In the genomic region with DNA sequence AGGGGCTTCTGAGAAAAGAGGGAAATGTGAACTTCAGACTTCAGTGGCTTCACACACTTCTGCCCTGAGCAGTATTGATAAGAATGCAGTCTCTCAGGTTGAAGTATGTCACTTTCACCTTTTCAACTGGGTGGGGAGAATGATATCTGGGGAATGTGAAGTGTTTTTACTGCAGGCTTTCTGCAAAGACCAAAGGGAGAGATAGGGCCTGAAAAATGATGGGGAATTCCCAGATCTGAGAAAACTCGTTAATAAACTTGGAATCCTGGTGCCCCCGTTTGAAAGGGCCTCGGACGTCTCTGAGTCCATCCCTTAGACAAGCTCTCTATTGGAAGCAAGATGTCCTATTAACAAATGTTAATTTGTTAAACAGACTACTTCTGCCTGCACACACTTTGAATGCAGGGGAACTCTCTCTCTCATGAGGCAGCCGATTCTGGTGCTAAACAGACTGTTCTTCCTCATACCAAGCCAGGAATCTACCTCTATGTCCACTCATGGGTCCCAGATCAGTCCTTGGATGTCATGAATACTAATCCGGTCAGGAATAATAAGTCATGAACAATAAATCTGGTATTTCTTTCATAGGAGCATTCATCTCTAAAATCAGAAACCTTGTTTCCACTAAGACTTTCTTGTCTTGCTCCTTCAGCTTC, we compare ENCODE assay signal across 21 cellular contexts.
DNase-seq lines count a peak whose midpoint lies in the region; TF ChIP-seq lines count a peak whose summit lies in the region.
"Had no signal": no experiment of that assay in that cellular context is flagged by ENCODE, and none has a peak within 500 bp of the region (broad histone marks: within the 10 kb centered on the region; RNA-seq: fewer than 3 reads in every experiment).

No MANE protein-coding gene starts in this region.

- peak overlapping the region; percentile 95 for H3K27ac Mint-ChIP-seq in Caco-2 (ENCODE audit: unreplicated experiment)
- peak overlapping the region; percentile 27 for H3K27ac Mint-ChIP-seq in neural progenitor cell
- H3K27ac Mint-ChIP-seq: activated CD8-positive, alpha-beta T cell treated with anti-CD3 and anti-CD28 coated beads for 36 hours; activated naive CD8-positive, alpha-beta T cell; natural killer cell treated with Interleukin-12 subunit alpha and Interleukin-12 subunit beta and Interleukin-15 and Interleukin-18, amount 100 ng/mL, for 72 hours had no signal

- H3K27ac ChIP-seq in SK-N-SH (ENCODE audit: low read depth in 2 of 2, low read length in 1 of 2) = peak overlapping the region; percentile 24 to 27; a peak in 3 of 4 replicates
- peak overlapping the region; percentile 91 for H3K27ac ChIP-seq in hepatocyte
- no peak overlapping the region for H3K27ac ChIP-seq in neural progenitor cell
- H3K27ac ChIP-seq: brain microvascular endothelial cell, C4-2B, WERI-Rb-1 had no signal

- H3K9me3 ChIP-seq in Caco-2 (peaks cover 17% of the 10 kb centered on the region), SK-N-SH (no peaks in the 10 kb centered on the region), hepatocyte (ENCODE audit: low read depth) (no peaks in the 10 kb centered on the region), neural progenitor cell (ENCODE audit: low read depth) (no peaks in the 10 kb centered on the region)

- intact Hi-C loops in Caco-2 (cut with micrococcal nuclease; ENCODE audit: unreplicated experiment) = loop anchor here (1.0 to 5.0 kb wide), 6 partner anchors 19 to 231 kb away; a partner anchor contains a TSS

- H3K4me3 ChIP-seq in Caco-2 (ENCODE audit: low read depth, low read length) = no peak overlapping the region
- no peak overlapping the region for H3K4me3 ChIP-seq in SK-N-SH (ENCODE audit: low read depth in 2 of 2, low read length in 1 of 2)
- H3K4me3 ChIP-seq in hepatocyte = no peak overlapping the region
- no peak overlapping the region for H3K4me3 ChIP-seq in neural progenitor cell

- H2AFZ ChIP-seq in SK-N-SH (ENCODE audit: low read depth) (peak overlapping the region; percentile 16; the same call in 1 of the 2 replicates), hepatocyte (no peak overlapping the region), neural progenitor cell (replicated peaks) (no peak overlapping the region)

- peaks cover 47% of the 10 kb centered on the region for H3K4me1 Mint-ChIP-seq in Caco-2 (ENCODE audit: low read depth, unreplicated experiment)
- H3K4me1 Mint-ChIP-seq in neural progenitor cell = peaks cover 11% of the 10 kb centered on the region

- H3K4me3 Mint-ChIP-seq in Caco-2 (ENCODE audit: unreplicated experiment) (peak overlapping the region; percentile 42), neural progenitor cell (no peak overlapping the region)
- H3K4me3 Mint-ChIP-seq: activated CD8-positive, alpha-beta T cell treated with anti-CD3 and anti-CD28 coated beads for 36 hours; activated naive CD8-positive, alpha-beta T cell; activated T-cell treated with anti-CD3 and anti-CD28 coated beads, Interleukin-2, amount 50 U/mL, for 4 hours; natural killer cell treated with Interleukin-12 subunit alpha and Interleukin-12 subunit beta and Interleukin-15 and Interleukin-18, amount 100 ng/mL, for 72 hours had no signal

- peaks cover 11% of the 10 kb centered on the region for H3K9me3 Mint-ChIP-seq in Caco-2 (ENCODE audit: unreplicated experiment)
- H3K9me3 Mint-ChIP-seq in neural progenitor cell = peaks cover 7% of the 10 kb centered on the region
- H3K9me3 Mint-ChIP-seq: activated CD8-positive, alpha-beta T cell treated with anti-CD3 and anti-CD28 coated beads for 36 hours had no signal

- no peaks in the 10 kb centered on the region for H3K27me3 Mint-ChIP-seq in Caco-2 (ENCODE audit: insufficient read depth, unreplicated experiment)
- peaks cover 8% of the 10 kb centered on the region for H3K27me3 Mint-ChIP-seq in neural progenitor cell (ENCODE audit: insufficient read depth, low read depth)
- H3K27me3 Mint-ChIP-seq: activated naive CD8-positive, alpha-beta T cell had no signal

- H3K79me2 ChIP-seq in SK-N-SH (ENCODE audit: insufficient read depth) = no peaks in the 10 kb centered on the region
- H3K79me2 ChIP-seq in hepatocyte = no peaks in the 10 kb centered on the region
- H3K79me2 ChIP-seq in neural progenitor cell (ENCODE audit: low read depth) = no peaks in the 10 kb centered on the region

- no peak for TF ChIP-seq RAD21 in SK-N-SH (IDR thresholded peaks at IDR 0.05; ENCODE audit: low read length)

- H3F3A ChIP-seq in SK-N-SH (replicated peaks; ENCODE audit: insufficient read depth) (peaks cover 29% of the 10 kb centered on the region), neural progenitor cell (ENCODE audit: low read depth) (no peaks in the 10 kb centered on the region)

- H3K27me3 ChIP-seq in Caco-2 (replicated peaks; ENCODE audit: control insufficient read depth, insufficient read depth, low read length) (no peaks in the 10 kb centered on the region), SK-N-SH (ENCODE audit: insufficient read depth) (no peaks in the 10 kb centered on the region), hepatocyte (no peaks in the 10 kb centered on the region), neural progenitor cell (no peaks in the 10 kb centered on the region)
- H3K27me3 ChIP-seq: brain microvascular endothelial cell had no signal

- WGBS in SK-N-SH (ENCODE audit: low lambda C conversion rate) = 62% methylated on average over 6 of the region's 6 CpGs
- WGBS in hepatocyte (ENCODE audit: low lambda C conversion rate, missing lambda C conversion rate) = 21% methylated on average over 6 of the region's 6 CpGs

- H3K36me3 Mint-ChIP-seq in Caco-2 (ENCODE audit: insufficient read depth, unreplicated experiment) (peaks cover 29% of the 10 kb centered on the region), neural progenitor cell (peaks cover 2% of the 10 kb centered on the region)
- H3K36me3 Mint-ChIP-seq: activated naive CD8-positive, alpha-beta T cell; natural killer cell treated with Interleukin-12 subunit alpha and Interleukin-12 subunit beta and Interleukin-15 and Interleukin-18, amount 100 ng/mL, for 72 hours had no signal

- TSS peak; percentile 81 for BruUV-seq in Caco-2 (replicated peaks; lab: Mats Ljungman, UMichigan)

- H3K9ac ChIP-seq in SK-N-SH = no peak overlapping the region
- no peak overlapping the region for H3K9ac ChIP-seq in neural progenitor cell

- no peaks in the 10 kb centered on the region for H4K20me1 ChIP-seq in SK-N-SH (ENCODE audit: insufficient read depth)
- H4K20me1 ChIP-seq in hepatocyte (ENCODE audit: insufficient read depth, poor library complexity, severe bottlenecking) = no peaks in the 10 kb centered on the region
- no peaks in the 10 kb centered on the region for H4K20me1 ChIP-seq in neural progenitor cell (ENCODE audit: low read depth)

- CTCF ChIA-PET in Caco-2 (lab: Charles Lee) (interaction anchor here (0.6 to 1.5 kb wide), 3 partner anchors 33 to 375 kb away, joined by 3 read pairs; no protein-coding TSS in a partner anchor), SK-N-SH (lab: Yijun Ruan, JAX) (interaction anchor here (2.2 kb wide), 1 partner anchor 8 kb away, joined by 4 read pairs; no protein-coding TSS in a partner anchor)

- no peak for TF ChIP-seq CTCF in Caco-2 (IDR thresholded peaks at IDR 0.05; ENCODE audit: insufficient read depth in 1 of 2, low read depth in 1 of 2, low read length in 1 of 2, severe bottlenecking in 1 of 2, unreplicated experiment in 1 of 2)
- no peak for TF ChIP-seq CTCF in SK-N-SH (IDR thresholded peaks at IDR 0.05)
- no peak for TF ChIP-seq CTCF in hepatocyte (IDR thresholded peaks at IDR 0.05; ENCODE audit: poor library complexity)
- TF ChIP-seq CTCF in neural progenitor cell (IDR thresholded peaks at IDR 0.05) = no peak

- H3K9me2 ChIP-seq in SK-N-SH (no peaks in the 10 kb centered on the region), hepatocyte (replicated peaks; ENCODE audit: insufficient read depth) (no peaks in the 10 kb centered on the region)

- H3K4me2 ChIP-seq in SK-N-SH (no peak overlapping the region), hepatocyte (peak overlapping the region; percentile 32), neural progenitor cell (no peak overlapping the region)

- POLR2A ChIA-PET in Caco-2 (lab: Charles Lee) (interaction anchor here (1.0 to 1.2 kb wide), 2 partner anchors 19 to 131 kb away, joined by 3 read pairs; no protein-coding TSS in a partner anchor), SK-N-SH (lab: Yijun Ruan, JAX) (no interaction called here)

- DNase-seq in Caco-2 (peak; percentile 89 to 92), SK-N-SH (no peak), hepatocyte (ENCODE audit: low spot score) (peak; percentile 67), neural progenitor cell (ENCODE audit: low spot score) (no peak), activated gamma-delta T cell treated with Interleukin-2 at 50 U/mL for 16 hours (no peak), NCI-H2196 (lab: John Stamatoyannopoulos, UW; ENCODE audit: unreplicated experiment) (no peak), HuH-7.5 (ENCODE audit: low spot score) (no peak), HUDEP-2 (lab: John Stamatoyannopoulos, UW; ENCODE audit: unreplicated experiment in 76 of 76) (no peak)
- DNase-seq: activated CD8-positive, alpha-beta T cell treated with anti-CD3 and anti-CD28 coated beads for 36 hours; activated T-cell treated with anti-CD3 and anti-CD28 coated beads, Interleukin-2, amount 50 U/mL, for 4 hours; brain microvascular endothelial cell; DMS79 treated with DMSO at 0.1 percent for 48 hours; glutamatergic neuron; NCI-H1092; NCI-H2081; NCI-H524; retina; WERI-Rb-1 had no signal

- no peak for TF ChIP-seq EP300 in SK-N-SH (IDR thresholded peaks at IDR 0.05; ENCODE audit: borderline replicate concordance in 1 of 2, low read depth in 1 of 2, low read length in 1 of 2)

- no peaks in the 10 kb centered on the region for H3K36me3 ChIP-seq in Caco-2 (ENCODE audit: control insufficient read depth, insufficient read depth, low read length)
- H3K36me3 ChIP-seq in SK-N-SH (replicated peaks in 1 of 2; ENCODE audit: control insufficient read depth in 1 of 2, insufficient read depth in 2 of 2, low read length in 1 of 2) = no peaks in the 10 kb centered on the region
- H3K36me3 ChIP-seq in hepatocyte (replicated peaks; ENCODE audit: insufficient read depth, low read depth) = no peaks in the 10 kb centered on the region
- H3K36me3 ChIP-seq in neural progenitor cell = no peaks in the 10 kb centered on the region
- H3K36me3 ChIP-seq: brain microvascular endothelial cell, WERI-Rb-1 had no signal

- H3K4me1 ChIP-seq in Caco-2 (peaks cover 64% of the 10 kb centered on the region), SK-N-SH (ENCODE audit: control insufficient read depth in 1 of 2, insufficient read depth in 2 of 2, low read depth in 1 of 2, low read length in 1 of 2) (peaks cover 0 to 28% of the 10 kb centered on the region in 2 experiments; a peak in 2 of 4 replicates), hepatocyte (ENCODE audit: insufficient read depth) (peaks cover 16% of the 10 kb centered on the region), neural progenitor cell (peaks cover under 1% of the 10 kb centered on the region)

Comparison
In these comparisons a context has a peak if more than half of its experiments do, and no peak if none do; other contexts are left out.
1. DNase-seq: peak in Caco-2 (2 of 2) and hepatocyte (single experiment); none in SK-N-SH (single experiment), neural progenitor cell (single experiment), activated gamma-delta T cell treated with Interleukin-2 at 50 U/mL for 16 hours (single experiment), NCI-H2196 (single experiment), HuH-7.5 (single experiment) and HUDEP-2 (0 of 76).